ENCODE assay signal across 24 cellular contexts in the genomic region with DNA sequence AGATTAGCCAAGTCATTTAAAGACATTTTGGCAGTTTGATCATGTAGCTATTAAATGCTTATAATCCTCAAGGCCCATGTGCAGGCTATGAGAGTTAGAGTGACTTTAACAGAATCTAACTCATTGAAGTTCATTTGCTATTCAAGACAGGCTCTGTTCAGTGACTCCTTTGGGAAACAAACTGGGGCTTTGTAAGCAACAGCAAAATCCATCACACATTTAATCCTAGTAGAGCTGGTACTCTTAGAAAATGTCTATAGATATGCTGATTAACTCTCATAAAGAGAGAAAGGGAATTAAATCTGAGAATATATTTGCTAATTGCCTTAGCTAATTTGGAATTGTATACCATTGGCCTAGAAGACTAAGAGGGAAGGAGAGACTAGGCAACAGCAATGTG.
A peak's percentile ranks its signal among the peaks of the same experiment; 100 is the strongest.
DNase-seq lines count a peak whose midpoint lies in the region; ATAC-seq, FAIRE-seq and TF ChIP-seq lines count a peak whose summit lies in the region.
"Had no signal": no experiment of that assay in that cellular context is flagged by ENCODE, and none has a peak within 500 bp of the region (broad histone marks: within the 10 kb centered on the region; RNA-seq: fewer than 3 reads in every experiment).

No MANE protein-coding gene starts in this region.

- H3K36me3 ChIP-seq in RWPE2 (ENCODE audit: low read depth): no peaks in the 10 kb centered on the region
- no peaks in the 10 kb centered on the region for H3K36me3 ChIP-seq in keratinocyte (ENCODE audit: control insufficient read depth in 2 of 2, extremely low read depth in 1 of 2, insufficient read depth in 2 of 2, low read length in 2 of 2)
- no peaks in the 10 kb centered on the region for H3K36me3 ChIP-seq in smooth muscle cell (ENCODE audit: low read depth)
- H3K36me3 ChIP-seq in upper lobe of left lung: no peaks in the 10 kb centered on the region
- H3K36me3 ChIP-seq: BLaER1 had no signal

- H3K27ac ChIP-seq in 22Rv1 (peak overlapping the region; percentile 79), RWPE2 (ENCODE audit: poor library complexity, severe bottlenecking) (peak overlapping the region; percentile 24), keratinocyte (ENCODE audit: control insufficient read depth, insufficient read depth, low read length) (peak overlapping the region; percentile 24), smooth muscle cell (ENCODE audit: low read depth) (no peak overlapping the region), upper lobe of left lung (no peak overlapping the region)
- H3K27ac ChIP-seq: BLaER1, C4-2B, GM23248 had no signal

- H4K20me1 ChIP-seq in keratinocyte (ENCODE audit: control insufficient read depth, extremely low read depth, insufficient read depth, low read length) (no peaks in the 10 kb centered on the region), smooth muscle cell (ENCODE audit: low read depth) (no peaks in the 10 kb centered on the region)
- H4K20me1 ChIP-seq: BLaER1 had no signal

- CTCF ChIA-PET in Calu3 (lab: Charles Lee): interaction anchor here (0.9 kb wide), 1 partner anchor 13 kb away, joined by 3 read pairs; no protein-coding TSS in a partner anchor

- peak; percentile 23 for FAIRE-seq in keratinocyte (lab: Jason Lieb, UNC)
- FAIRE-seq: A204.1, GM12878, H1 had no signal

- no peak overlapping the region for H3K4me2 ChIP-seq in keratinocyte (ENCODE audit: control insufficient read depth, extremely low read depth, insufficient read depth, low read depth, low read length)
- H3K4me2 ChIP-seq in smooth muscle cell: no peak overlapping the region
- H3K4me2 ChIP-seq: BLaER1 had no signal

- H3K79me2 ChIP-seq in keratinocyte (ENCODE audit: control insufficient read depth, insufficient read depth, low read length) (no peaks in the 10 kb centered on the region), smooth muscle cell (ENCODE audit: low read depth) (no peaks in the 10 kb centered on the region)

- H3K4me3 Mint-ChIP-seq in Calu3 (ENCODE audit: low read depth, unreplicated experiment): no peak overlapping the region
- H3K4me3 Mint-ChIP-seq: B cell; CD4-positive, CD25-positive, alpha-beta regulatory T cell; CD8-positive, alpha-beta T cell had no signal

- dilution Hi-C loops in keratinocyte (cut with MboI; ENCODE audit: extremely low pct_ligation_motif_present, low sequenced_read_pairs): no loop called here

- no peaks in the 10 kb centered on the region for H3K9me1 ChIP-seq in keratinocyte (ENCODE audit: control insufficient read depth, extremely low read depth, insufficient read depth, low read length)

- no peak for TF ChIP-seq CTCF in 22Rv1 (IDR thresholded peaks at IDR 0.05)
- TF ChIP-seq CTCF in Calu3 (IDR thresholded peaks at IDR 0.05; ENCODE audit: unreplicated experiment): no peak
- no peak for TF ChIP-seq CTCF in RWPE2 (IDR thresholded peaks at IDR 0.05; ENCODE audit: poor library complexity, severe bottlenecking)
- TF ChIP-seq CTCF in keratinocyte (optimal IDR thresholded peaks at IDR 0.05 in 1 of 3, IDR thresholded peaks at IDR 0.05 in 1 of 3, conservative IDR thresholded peaks at IDR 0.05 in 1 of 3; ENCODE audit: extremely low read depth in 1 of 3, insufficient read depth in 2 of 3, low read length in 3 of 3): no peak
- no peak for TF ChIP-seq CTCF in smooth muscle cell (IDR thresholded peaks at IDR 0.05; ENCODE audit: borderline replicate concordance, insufficient read depth, poor library complexity, severe bottlenecking)
- no peak for TF ChIP-seq CTCF in upper lobe of left lung (IDR thresholded peaks at IDR 0.05)

- peaks cover 49% of the 10 kb centered on the region for H3K4me1 Mint-ChIP-seq in Calu3 (ENCODE audit: low read depth, unreplicated experiment)
- H3K4me1 Mint-ChIP-seq: CD4-positive, CD25-positive, alpha-beta regulatory T cell had no signal

- DNase-seq in Calu3 (no peak), RWPE2 (ENCODE audit: low spot score) (no peak), keratinocyte (ENCODE audit: low read depth, low spot score) (no peak), smooth muscle cell (lab: John Stamatoyannopoulos, UW; ENCODE audit: unreplicated experiment) (no peak), putamen (ENCODE audit: low spot score) (no peak), upper lobe of left lung (no peak)
- DNase-seq: Caco-2; CD4-positive, CD25-positive, alpha-beta regulatory T cell; CD8-positive, alpha-beta T cell; DMS 273 treated with DMSO at 0.1 percent for 48 hours; DMS79; EL; GDM1; H7 had no signal

- peak overlapping the region; percentile 44 for H2AFZ ChIP-seq in keratinocyte (ENCODE audit: control insufficient read depth, low read length)
- no peak overlapping the region for H2AFZ ChIP-seq in smooth muscle cell (ENCODE audit: low read depth)
- H2AFZ ChIP-seq: GM23248 had no signal

- intact Hi-C loops in Calu3 (cut with micrococcal nuclease; ENCODE audit: unreplicated experiment): no loop called here

- H3F3A ChIP-seq in smooth muscle cell (ENCODE audit: low read depth): no peaks in the 10 kb centered on the region

- ATAC-seq in RWPE2 (ENCODE audit: low read depth) (no peak), upper lobe of left lung (ENCODE audit: low FRiP score in 2 of 2) (no peak), GM21717 (IDR thresholded peaks at IDR 0.05; ENCODE audit: unreplicated experiment) (no peak)
- ATAC-seq: CD8-positive, alpha-beta T cell; GM12878; HCT116 had no signal

- H3K27me3 ChIP-seq in RWPE2 (ENCODE audit: insufficient read depth, poor library complexity, severe bottlenecking): no peaks in the 10 kb centered on the region
- no peaks in the 10 kb centered on the region for H3K27me3 ChIP-seq in keratinocyte (ENCODE audit: control insufficient read depth, extremely low read depth, insufficient read depth, low read length)
- H3K27me3 ChIP-seq in smooth muscle cell (ENCODE audit: low read depth): no peaks in the 10 kb centered on the region
- H3K27me3 ChIP-seq in upper lobe of left lung: no peaks in the 10 kb centered on the region
- H3K27me3 ChIP-seq: BLaER1 had no signal

- H3K9ac ChIP-seq in keratinocyte (ENCODE audit: control insufficient read depth, extremely low read depth, insufficient read depth, low read length) (no peak overlapping the region), smooth muscle cell (ENCODE audit: low read depth) (no peak overlapping the region)
- H3K9ac ChIP-seq: BLaER1, GM23248 had no signal

- H3K27me3 Mint-ChIP-seq in Calu3 (ENCODE audit: unreplicated experiment): no peaks in the 10 kb centered on the region

- no peak for TF ChIP-seq EP300 in upper lobe of left lung (IDR thresholded peaks at IDR 0.05)

- H3K4me3 ChIP-seq in RWPE2 (ENCODE audit: severe bottlenecking) (no peak overlapping the region), keratinocyte (ENCODE audit: control insufficient read depth in 2 of 3, extremely low read depth in 1 of 3, insufficient read depth in 2 of 3, low read depth in 1 of 3, low read length in 3 of 3) (no peak overlapping the region), smooth muscle cell (no peak overlapping the region), upper lobe of left lung (no peak overlapping the region)
- H3K4me3 ChIP-seq: BLaER1, GM12878, GM23248 had no signal

- H3K9me3 ChIP-seq in RWPE2 (ENCODE audit: severe bottlenecking) (no peaks in the 10 kb centered on the region), keratinocyte (ENCODE audit: control insufficient read depth, low read depth, low read length) (no peaks in the 10 kb centered on the region), smooth muscle cell (replicated peaks; ENCODE audit: low read depth) (no peaks in the 10 kb centered on the region), upper lobe of left lung (no peaks in the 10 kb centered on the region)
- H3K9me3 ChIP-seq: BLaER1, Caco-2 had no signal

- peak overlapping the region; percentile 49 for H3K27ac Mint-ChIP-seq in Calu3 (ENCODE audit: unreplicated experiment)
- H3K27ac Mint-ChIP-seq: B cell; CD4-positive, CD25-positive, alpha-beta regulatory T cell; CD8-positive, alpha-beta T cell had no signal

- BruUV-seq in Calu3 (replicated peaks; lab: Mats Ljungman, UMichigan): no TSS peak

- peaks cover 3% of the 10 kb centered on the region for H3K9me3 Mint-ChIP-seq in Calu3 (ENCODE audit: low read depth, unreplicated experiment)
- H3K9me3 Mint-ChIP-seq: CD8-positive, alpha-beta T cell had no signal

- H3K4me1 ChIP-seq in RWPE2 (ENCODE audit: insufficient read depth, poor library complexity, severe bottlenecking) (peaks cover 13% of the 10 kb centered on the region), keratinocyte (ENCODE audit: control insufficient read depth, extremely low read depth, insufficient read depth, low read length) (peaks cover 45% of the 10 kb centered on the region), smooth muscle cell (ENCODE audit: low read depth) (peaks cover 2% of the 10 kb centered on the region), upper lobe of left lung (no peaks in the 10 kb centered on the region)
- H3K4me1 ChIP-seq: BLaER1 had no signal

- H3K36me3 Mint-ChIP-seq in Calu3 (ENCODE audit: insufficient read depth, unreplicated experiment): no peaks in the 10 kb centered on the region
- H3K36me3 Mint-ChIP-seq: CD4-positive, CD25-positive, alpha-beta regulatory T cell; CD8-positive, alpha-beta T cell had no signal

- TF ChIP-seq POLR2A in upper lobe of left lung (IDR thresholded peaks at IDR 0.05): no peak

Comparison
In these comparisons a context has a peak if more than half of its experiments do, and no peak if none do; other contexts are left out.
1. H3K27ac ChIP-seq: peak in 22Rv1 (single experiment), RWPE2 (single experiment) and keratinocyte (single experiment); none in smooth muscle cell (single experiment) and upper lobe of left lung (0 of 4).